Comparison of ENCODE assay signal across 8 cellular contexts in genomic region chr10:132306951-132307751, GRCh38. TPM values are rescaled to one million over a fixed set of nuclear protein-coding genes. Genes with fewer than 3 reads are reported as not detected.
DNase-seq lines count a peak whose midpoint lies in the region; ATAC-seq and TF ChIP-seq lines count a peak whose summit lies in the region.

No MANE protein-coding gene starts in this region.

- no peak for TF ChIP-seq POLR2A in prostate gland (IDR thresholded peaks at IDR 0.05)

- peaks cover 4% of the 10 kb centered on the region for H3K4me1 ChIP-seq in prostate gland (replicated peaks)

- H3K27me3 ChIP-seq in prostate gland (replicated peaks; ENCODE audit: insufficient read depth) = no peaks in the 10 kb centered on the region

- DNase-seq in GM12865 (ENCODE audit: low read depth) (peak; percentile 17), NCI-H510A treated with DMSO at 0.1 percent for 48 hours (lab: John Stamatoyannopoulos, UW) (peak; percentile 69), activated gamma-delta T cell (lab: John Stamatoyannopoulos, UW) (peak; percentile 25), cardiac septum (ENCODE audit: low spot score) (peak; percentile 57), prostate gland (ENCODE audit: low spot score) (peak; percentile 51), cerebellar nuclear complex (lab: John Stamatoyannopoulos, UW) (no peak), GM19240 (ENCODE audit: insufficient read length, low spot score) (no peak)

- H3K36me3 ChIP-seq in prostate gland = no peaks in the 10 kb centered on the region

- peak; percentile 7 for ATAC-seq in HG02571 (IDR thresholded peaks at IDR 0.05; ENCODE audit: unreplicated experiment)

- 2% methylated on average over 64 of the region's 94 CpGs for WGBS in prostate gland

- H3K4me3 ChIP-seq in GM12865 (ENCODE audit: low read depth, low read length) (peak overlapping the region; percentile 30), prostate gland (peak overlapping the region; percentile 67 to 80)

- no peaks in the 10 kb centered on the region for H3K9me3 ChIP-seq in prostate gland

- TF ChIP-seq CTCF in GM12865 (IDR thresholded peaks at IDR 0.05; ENCODE audit: insufficient read depth, low read depth, low read length, missing control alignments) (no peak), prostate gland (IDR thresholded peaks at IDR 0.05) (no peak)

- intact Hi-C loops in cardiac septum (cut with DNase I) = no loop called here
- intact Hi-C loops in prostate gland (cut with DNase I) = no loop called here

- no peak overlapping the region for H3K27ac ChIP-seq in prostate gland

RNA-seq across cellular contexts. Expression of gene STK32C, which starts 0.6 kb away (rescaled TPM):
- 5.9 TPM for total RNA-seq in cardiac septum
- 10 to 100 TPM in 1 of 2 donors, 1 to 10 TPM in 1; 7.2 to 21.5 TPM for total RNA-seq in prostate gland

RNA-seq across cellular contexts. Expression of gene LRRC27, which starts 24.8 kb away (rescaled TPM):
- total RNA-seq in cardiac septum (3.8 TPM), prostate gland (10 to 100 TPM; 11.4 to 22.9 TPM)

Comparison
In these comparisons a context has a peak if more than half of its experiments do, and no peak if none do; other contexts are left out.
1. DNase-seq: peak in GM12865 (single experiment), NCI-H510A treated with DMSO at 0.1 percent for 48 hours (single experiment), activated gamma-delta T cell (single experiment), cardiac septum (single experiment) and prostate gland (single experiment); none in cerebellar nuclear complex (0 of 2) and GM19240 (single experiment).